ENCODE assay signal across 10 cellular contexts in genomic region chr19:15317392-15318011, GRCh38. TPM values are rescaled to one million over a fixed set of nuclear protein-coding genes. Genes with fewer than 3 reads are reported as not detected.
A peak's percentile ranks its signal among the peaks of the same experiment; 100 is the strongest.
DNase-seq lines count a peak whose midpoint lies in the region; ATAC-seq and TF ChIP-seq lines count a peak whose summit lies in the region.
"Had no signal": no experiment of that assay in that cellular context is flagged by ENCODE, and none has a peak within 500 bp of the region (broad histone marks: within the 10 kb centered on the region; RNA-seq: fewer than 3 reads in every experiment).

No MANE protein-coding gene starts in this region.

- peak overlapping the region; percentile 6 to 45 for H3K27ac ChIP-seq in left lung

- no peaks in the 10 kb centered on the region for H3K36me3 ChIP-seq in left lung

- ATAC-seq in activated T-cell treated with anti-CD3 and anti-CD28 coated beads, Interleukin-2, amount 50 U/mL, for 72 hours (replicated peaks in 1 of 2): no peak
- ATAC-seq in activated CD8-positive, alpha-beta T cell treated with anti-CD3 and anti-CD28 coated beads, Interleukin-2, amount 10 ng/mL, durations not matched to agents 7 days and 5 days: no peak
- ATAC-seq in left lung (peak; percentile 26), GM19463 (IDR thresholded peaks at IDR 0.05; ENCODE audit: unreplicated experiment) (no peak)
- no peak for ATAC-seq in stimulated activated naive CD8-positive, alpha-beta T cell treated with anti-CD3 and anti-CD28 coated beads, Interleukin-15, amount 100 ng/mL, for 72 hours
- no peak for ATAC-seq in activated CD8-positive, alpha-beta memory T cell treated with anti-CD3 and anti-CD28 coated beads, Interleukin-2, amount 10 ng/mL, durations not matched to agents 7 days and 5 days

- intact Hi-C loops in left lung (cut with DNase I): no loop called here

- peaks cover 0 to 2% of the 10 kb centered on the region in 2 donors for H3K9me3 Mint-ChIP-seq in activated T-cell treated with anti-CD3 and anti-CD28 coated beads, Interleukin-2, amount 50 U/mL, for 72 hours
- H3K9me3 Mint-ChIP-seq in activated CD8-positive, alpha-beta T cell treated with anti-CD3 and anti-CD28 coated beads, Interleukin-2, amount 10 ng/mL, durations not matched to agents 7 days and 5 days (ENCODE audit: insufficient read depth): no peaks in the 10 kb centered on the region
- no peaks in the 10 kb centered on the region for H3K9me3 Mint-ChIP-seq in stimulated activated naive CD8-positive, alpha-beta T cell treated with anti-CD3 and anti-CD28 coated beads, Interleukin-15, amount 100 ng/mL, for 72 hours
- no peaks in the 10 kb centered on the region for H3K9me3 Mint-ChIP-seq in activated CD8-positive, alpha-beta memory T cell treated with anti-CD3 and anti-CD28 coated beads, Interleukin-2, amount 10 ng/mL, durations not matched to agents 7 days and 5 days (ENCODE audit: low read depth)

- no peak for DNase-seq in activated T-cell treated with anti-CD3 and anti-CD28 coated beads, Interleukin-2, amount 50 U/mL, for 72 hours
- DNase-seq in activated T-cell treated with anti-CD3 and anti-CD28 coated beads for 4 hours: no peak
- no peak for DNase-seq in activated CD8-positive, alpha-beta T cell treated with anti-CD3 and anti-CD28 coated beads, Interleukin-2, amount 10 ng/mL, durations not matched to agents 7 days and 5 days
- DNase-seq in left lung: no peak
- no peak for DNase-seq in stimulated activated naive CD8-positive, alpha-beta T cell treated with anti-CD3 and anti-CD28 coated beads, Interleukin-15, amount 100 ng/mL, for 72 hours
- DNase-seq in medulla oblongata (ENCODE audit: extremely low spot score): no peak
- no peak for DNase-seq in activated CD8-positive, alpha-beta memory T cell treated with anti-CD3 and anti-CD28 coated beads, Interleukin-2, amount 10 ng/mL, durations not matched to agents 7 days and 5 days
- DNase-seq: activated CD4-positive, CD25-positive, alpha-beta regulatory T cell treated with anti-CD3 and anti-CD28 coated beads, Interleukin-2, amount 50 U/mL, for 72 hours; glutamatergic neuron had no signal

- no peaks in the 10 kb centered on the region for H3K27me3 Mint-ChIP-seq in activated T-cell treated with anti-CD3 and anti-CD28 coated beads, Interleukin-2, amount 50 U/mL, for 72 hours (ENCODE audit: low read depth)
- H3K27me3 Mint-ChIP-seq in activated CD8-positive, alpha-beta T cell treated with anti-CD3 and anti-CD28 coated beads, Interleukin-2, amount 10 ng/mL, durations not matched to agents 7 days and 5 days (ENCODE audit: low read depth): no peaks in the 10 kb centered on the region
- H3K27me3 Mint-ChIP-seq in stimulated activated naive CD8-positive, alpha-beta T cell treated with anti-CD3 and anti-CD28 coated beads, Interleukin-15, amount 100 ng/mL, for 72 hours: no peaks in the 10 kb centered on the region
- no peaks in the 10 kb centered on the region for H3K27me3 Mint-ChIP-seq in activated CD8-positive, alpha-beta memory T cell treated with anti-CD3 and anti-CD28 coated beads, Interleukin-2, amount 10 ng/mL, durations not matched to agents 7 days and 5 days

- H3K4me1 Mint-ChIP-seq in activated T-cell treated with anti-CD3 and anti-CD28 coated beads, Interleukin-2, amount 50 U/mL, for 72 hours (ENCODE audit: low read depth): peaks cover 94% of the 10 kb centered on the region
- peaks cover 81% of the 10 kb centered on the region for H3K4me1 Mint-ChIP-seq in activated CD8-positive, alpha-beta T cell treated with anti-CD3 and anti-CD28 coated beads, Interleukin-2, amount 10 ng/mL, durations not matched to agents 7 days and 5 days (ENCODE audit: low read depth)
- peaks cover 98% of the 10 kb centered on the region for H3K4me1 Mint-ChIP-seq in stimulated activated naive CD8-positive, alpha-beta T cell treated with anti-CD3 and anti-CD28 coated beads, Interleukin-15, amount 100 ng/mL, for 72 hours
- H3K4me1 Mint-ChIP-seq in activated CD8-positive, alpha-beta memory T cell treated with anti-CD3 and anti-CD28 coated beads, Interleukin-2, amount 10 ng/mL, durations not matched to agents 7 days and 5 days: peaks cover 67% of the 10 kb centered on the region

- no peaks in the 10 kb centered on the region for H3K27me3 ChIP-seq in left lung

- POLR2A ChIA-PET in activated CD8-positive, alpha-beta T cell treated with anti-CD3 and anti-CD28 coated beads, Interleukin-2, amount 10 ng/mL, durations not matched to agents 7 days and 5 days (lab: Charles Lee): interaction anchor here (0.6 to 1.0 kb wide), 4 partner anchors 9 to 146 kb away, joined by 3 to 4 read pairs (median 4); no protein-coding TSS in a partner anchor

- peaks cover 5 to 11% of the 10 kb centered on the region in 2 donors for H3K36me3 Mint-ChIP-seq in activated T-cell treated with anti-CD3 and anti-CD28 coated beads, Interleukin-2, amount 50 U/mL, for 72 hours (ENCODE audit: insufficient read depth in 2 of 2)
- H3K36me3 Mint-ChIP-seq in activated CD8-positive, alpha-beta T cell treated with anti-CD3 and anti-CD28 coated beads, Interleukin-2, amount 10 ng/mL, durations not matched to agents 7 days and 5 days (ENCODE audit: low read depth): peaks cover 22% of the 10 kb centered on the region
- H3K36me3 Mint-ChIP-seq in activated CD8-positive, alpha-beta memory T cell treated with anti-CD3 and anti-CD28 coated beads, Interleukin-2, amount 10 ng/mL, durations not matched to agents 7 days and 5 days: peaks cover 8% of the 10 kb centered on the region

- peak overlapping the region; percentile 88 for H3K27ac Mint-ChIP-seq in activated T-cell treated with anti-CD3 and anti-CD28 coated beads, Interleukin-2, amount 50 U/mL, for 72 hours
- H3K27ac Mint-ChIP-seq in activated CD8-positive, alpha-beta T cell treated with anti-CD3 and anti-CD28 coated beads, Interleukin-2, amount 10 ng/mL, durations not matched to agents 7 days and 5 days: peak overlapping the region; percentile 81
- H3K27ac Mint-ChIP-seq in stimulated activated naive CD8-positive, alpha-beta T cell treated with anti-CD3 and anti-CD28 coated beads, Interleukin-15, amount 100 ng/mL, for 72 hours: peak overlapping the region in 1 of 2 donors; percentile 86
- H3K27ac Mint-ChIP-seq in activated CD8-positive, alpha-beta memory T cell treated with anti-CD3 and anti-CD28 coated beads, Interleukin-2, amount 10 ng/mL, durations not matched to agents 7 days and 5 days: no peak overlapping the region

- no peak for TF ChIP-seq CTCF in left lung (IDR thresholded peaks at IDR 0.05)

- no peaks in the 10 kb centered on the region for H3K9me3 ChIP-seq in left lung

- H3K4me3 ChIP-seq in left lung: no peak overlapping the region

- H3K4me1 ChIP-seq in left lung: peaks cover 42 to 99% of the 10 kb centered on the region in 2 donors

- CTCF ChIA-PET in activated CD8-positive, alpha-beta T cell treated with anti-CD3 and anti-CD28 coated beads, Interleukin-2, amount 10 ng/mL, durations not matched to agents 7 days and 5 days (lab: Charles Lee): interaction anchor here (0.7 to 1.2 kb wide), 2 partner anchors 25 to 35 kb away, joined by 3 read pairs; no protein-coding TSS in a partner anchor
- CTCF ChIA-PET in activated CD8-positive, alpha-beta memory T cell treated with anti-CD3 and anti-CD28 coated beads, Interleukin-2, amount 10 ng/mL, durations not matched to agents 7 days and 5 days (lab: Charles Lee): no interaction called here

- H3K4me3 Mint-ChIP-seq in activated T-cell treated with anti-CD3 and anti-CD28 coated beads, Interleukin-2, amount 50 U/mL, for 72 hours: peak overlapping the region; percentile 63 to 68
- H3K4me3 Mint-ChIP-seq in activated CD8-positive, alpha-beta T cell treated with anti-CD3 and anti-CD28 coated beads, Interleukin-2, amount 10 ng/mL, durations not matched to agents 7 days and 5 days: no peak overlapping the region
- peak overlapping the region; percentile 59 to 66 for H3K4me3 Mint-ChIP-seq in stimulated activated naive CD8-positive, alpha-beta T cell treated with anti-CD3 and anti-CD28 coated beads, Interleukin-15, amount 100 ng/mL, for 72 hours
- no peak overlapping the region for H3K4me3 Mint-ChIP-seq in activated CD8-positive, alpha-beta memory T cell treated with anti-CD3 and anti-CD28 coated beads, Interleukin-2, amount 10 ng/mL, durations not matched to agents 7 days and 5 days

RNA-seq across cellular contexts. Expression of gene BRD4, which starts 14.8 kb away (rescaled TPM):
- 100 to 1,000 TPM; 161 to 187 TPM for total RNA-seq in activated T-cell treated with anti-CD3 and anti-CD28 coated beads, Interleukin-2, amount 50 U/mL, for 72 hours
- total RNA-seq in activated CD8-positive, alpha-beta T cell treated with anti-CD3 and anti-CD28 coated beads, Interleukin-2, amount 10 ng/mL, durations not matched to agents 7 days and 5 days: 100 to 1,000 TPM; 102 to 108 TPM
- total RNA-seq in left lung: 10 to 100 TPM; 79.1 to 89.6 TPM
- total RNA-seq in activated CD8-positive, alpha-beta memory T cell treated with anti-CD3 and anti-CD28 coated beads, Interleukin-2, amount 10 ng/mL, durations not matched to agents 7 days and 5 days: 100 to 1,000 TPM; 123 to 125 TPM

Comparison
In these comparisons a context has a peak if more than half of its experiments do, and no peak if none do; other contexts are left out.
1. H3K4me3 Mint-ChIP-seq: peak in activated T-cell treated with anti-CD3 and anti-CD28 coated beads, Interleukin-2, amount 50 U/mL, for 72 hours (2 of 2) and stimulated activated naive CD8-positive, alpha-beta T cell treated with anti-CD3 and anti-CD28 coated beads, Interleukin-15, amount 100 ng/mL, for 72 hours (2 of 2); none in activated CD8-positive, alpha-beta T cell treated with anti-CD3 and anti-CD28 coated beads, Interleukin-2, amount 10 ng/mL, durations not matched to agents 7 days and 5 days (single experiment) and activated CD8-positive, alpha-beta memory T cell treated with anti-CD3 and anti-CD28 coated beads, Interleukin-2, amount 10 ng/mL, durations not matched to agents 7 days and 5 days (single experiment).